In genomic region chr11:33292306-33292705, GRCh38 we compare ENCODE assay signal across 11 cellular contexts.
"Had no signal": no experiment of that assay in that cellular context is flagged by ENCODE, and none has a peak within 500 bp of the region (broad histone marks: within the 10 kb centered on the region; RNA-seq: fewer than 3 reads in every experiment).

No MANE protein-coding gene starts in this region.

- H3K9me3 ChIP-seq: mucosa of descending colon had no signal

- H3K9me3 Mint-ChIP-seq: activated CD4-positive, alpha-beta T cell treated with anti-CD3 and anti-CD28 coated beads, Interleukin-2, amount 10 ng/mL, durations not matched to agents 7 days and 5 days; activated naive CD4-positive, alpha-beta T cell treated with anti-CD3 and anti-CD28 coated beads, Interleukin-2, amount 10 ng/mL, durations not matched to agents 7 days and 5 days; dendritic cell treated with granulocyte-macrophage colony-stimulating factor and Interleukin-4, amounts not matched to agents 40 ng/mL and 50 ng/mL, for 4 days; immature natural killer cell had no signal

- H3K4me3 Mint-ChIP-seq: activated CD4-positive, alpha-beta T cell treated with anti-CD3 and anti-CD28 coated beads, Interleukin-2, amount 10 ng/mL, durations not matched to agents 7 days and 5 days; activated naive CD4-positive, alpha-beta T cell treated with anti-CD3 and anti-CD28 coated beads, Interleukin-2, amount 10 ng/mL, durations not matched to agents 7 days and 5 days; dendritic cell treated with granulocyte-macrophage colony-stimulating factor and Interleukin-4, amounts not matched to agents 40 ng/mL and 50 ng/mL, for 4 days; immature natural killer cell had no signal

- H3K27ac ChIP-seq: skin epidermis had no signal

- H3K4me1 Mint-ChIP-seq: activated CD4-positive, alpha-beta T cell treated with anti-CD3 and anti-CD28 coated beads, Interleukin-2, amount 10 ng/mL, durations not matched to agents 7 days and 5 days; activated naive CD4-positive, alpha-beta T cell treated with anti-CD3 and anti-CD28 coated beads, Interleukin-2, amount 10 ng/mL, durations not matched to agents 7 days and 5 days had no signal

- ATAC-seq: left colon, mucosa of descending colon had no signal

- DNase-seq: activated CD4-positive, alpha-beta T cell treated with anti-CD3 and anti-CD28 coated beads, Interleukin-2, amount 10 ng/mL, durations not matched to agents 7 days and 5 days; activated CD4-positive, CD25-positive, alpha-beta regulatory T cell; activated CD8-positive, alpha-beta memory T cell treated with anti-CD3 and anti-CD28 coated beads for 24 hours; activated naive CD4-positive, alpha-beta T cell treated with anti-CD3 and anti-CD28 coated beads, Interleukin-2, amount 10 ng/mL, durations not matched to agents 7 days and 5 days; immature natural killer cell; left colon; mucosa of descending colon; T-helper 2 cell had no signal

- H3K27me3 Mint-ChIP-seq: activated CD4-positive, alpha-beta T cell treated with anti-CD3 and anti-CD28 coated beads, Interleukin-2, amount 10 ng/mL, durations not matched to agents 7 days and 5 days; activated naive CD4-positive, alpha-beta T cell treated with anti-CD3 and anti-CD28 coated beads, Interleukin-2, amount 10 ng/mL, durations not matched to agents 7 days and 5 days; dendritic cell treated with granulocyte-macrophage colony-stimulating factor and Interleukin-4, amounts not matched to agents 40 ng/mL and 50 ng/mL, for 4 days had no signal

- H3K27ac Mint-ChIP-seq: activated CD4-positive, alpha-beta T cell treated with anti-CD3 and anti-CD28 coated beads, Interleukin-2, amount 10 ng/mL, durations not matched to agents 7 days and 5 days; activated naive CD4-positive, alpha-beta T cell treated with anti-CD3 and anti-CD28 coated beads, Interleukin-2, amount 10 ng/mL, durations not matched to agents 7 days and 5 days; activated T-helper 2 cell treated with anti-CD3 and anti-CD28 coated beads, Interferon-gamma antibody, Interleukin-2, Interleukin-4, amounts not matched to agents 10 μg/mL and 5 μg/mL and 100 μg/mL, durations not matched to agents 14 hours and 24 hours and 36 hours; dendritic cell treated with granulocyte-macrophage colony-stimulating factor and Interleukin-4, amounts not matched to agents 40 ng/mL and 50 ng/mL, for 4 days had no signal

- H3K4me3 ChIP-seq: mucosa of descending colon, skin epidermis had no signal
